In the genomic region with DNA sequence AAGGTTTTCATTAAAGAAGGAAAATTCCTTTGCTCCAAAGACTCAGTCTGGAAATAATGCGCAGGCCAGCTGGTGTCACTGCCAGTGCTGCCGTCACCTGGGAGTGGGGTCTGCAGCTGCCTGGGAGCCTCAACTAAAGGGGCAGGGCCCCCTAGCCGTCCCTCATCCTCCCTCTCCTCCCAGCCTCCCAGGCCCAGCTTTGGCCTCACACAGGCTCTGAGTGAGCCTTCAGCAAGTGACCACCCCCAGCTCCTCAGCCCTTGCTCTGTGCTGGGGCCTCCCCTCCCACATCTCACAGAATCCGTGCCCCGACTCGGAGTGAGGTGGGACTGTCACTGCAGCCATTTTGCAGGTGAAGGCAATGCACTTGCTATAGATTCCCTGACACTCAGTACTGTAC, we compare ENCODE assay signal across 24 cellular contexts. TPM values are rescaled to one million over a fixed set of nuclear protein-coding genes. Genes with fewer than 3 reads are reported as not detected.
DNase-seq lines count a peak whose midpoint lies in the region; ATAC-seq, FAIRE-seq and TF ChIP-seq lines count a peak whose summit lies in the region.
"Had no signal": no experiment of that assay in that cellular context is flagged by ENCODE, and none has a peak within 500 bp of the region (broad histone marks: within the 10 kb centered on the region; RNA-seq: fewer than 3 reads in every experiment).

No MANE protein-coding gene starts in this region.

- DNase-seq in Right ventricle myocardium inferior (ENCODE audit: missing footprints), result peak; percentile 13
- DNase-seq in heart right ventricle, result no peak
- DNase-seq in left ventricle myocardium superior, result peak; percentile 21
- no peak for DNase-seq in right atrium auricular region (ENCODE audit: low spot score)
- peak; percentile 52 for DNase-seq in kidney
- peak; percentile 37 for DNase-seq in osteoblast (ENCODE audit: insufficient read length, low spot score, missing footprints)
- DNase-seq in GM03348 (ENCODE audit: low spot score), result no peak
- DNase-seq: AML-193; Caco-2; Calu3; CD4-positive, alpha-beta T cell; CD8-positive, alpha-beta T cell; DMS79 treated with DMSO at 0.1 percent for 48 hours; GF-D8 had no signal

- TF ChIP-seq CTCF in heart right ventricle (IDR thresholded peaks at IDR 0.05) (no peak), right atrium auricular region (IDR thresholded peaks at IDR 0.05) (no peak), kidney (IDR thresholded peaks at IDR 0.05; ENCODE audit: borderline replicate concordance, extremely low read depth, insufficient read depth) (no peak), osteoblast (IDR thresholded peaks at IDR 0.05; ENCODE audit: extremely low read depth, low read depth, low read length) (no peak)

- no peaks in the 10 kb centered on the region for H3K79me2 ChIP-seq in osteoblast (ENCODE audit: insufficient read depth, low read length)

- H3K4me3 ChIP-seq in heart right ventricle (no peak overlapping the region), right atrium auricular region (no peak overlapping the region), kidney (ENCODE audit: low read length in 2 of 2) (no peak overlapping the region), osteoblast (ENCODE audit: insufficient read depth, low read length) (no peak overlapping the region)
- H3K4me3 ChIP-seq: A549; BLaER1 treated with 17β-estradiol and CSF1 and Interleukin-3, amounts not matched to agents 10 nM and 100 nM; GM12878 had no signal

- H3K4me2 ChIP-seq in osteoblast (ENCODE audit: insufficient read depth, low read length), result no peak overlapping the region
- H3K4me2 ChIP-seq: A549; BLaER1 treated with 17β-estradiol and CSF1 and Interleukin-3, amounts not matched to agents 10 nM and 100 nM had no signal

- intact Hi-C loops in Right ventricle myocardium inferior (cut with DNase I) (no loop called here), heart right ventricle (cut with DNase I) (no loop called here), left ventricle myocardium superior (cut with micrococcal nuclease) (no loop called here), kidney (cut with DNase I) (no loop called here)

- FAIRE-seq in kidney (lab: Jason Lieb, UNC), result no peak
- FAIRE-seq: A549, D721Med, G401.6, GM12878, GM12892, GM18507 had no signal

- ATAC-seq in Right ventricle myocardium inferior (no peak), heart right ventricle (no peak), left ventricle myocardium superior (no peak), HG03565 (IDR thresholded peaks at IDR 0.05; ENCODE audit: unreplicated experiment) (no peak)
- ATAC-seq: A549; CD8-positive, alpha-beta T cell; GM12878 had no signal

- H3K27me3 ChIP-seq in heart right ventricle, result peaks cover 0 to 9% (median 0%) of the 10 kb centered on the region in 7 donors
- H3K27me3 ChIP-seq in right atrium auricular region, result no peaks in the 10 kb centered on the region
- H3K27me3 ChIP-seq in osteoblast (ENCODE audit: insufficient read depth, low read length), result peaks cover 2% of the 10 kb centered on the region
- H3K27me3 ChIP-seq: BLaER1 treated with 17β-estradiol and CSF1 and Interleukin-3, amounts not matched to agents 10 nM and 100 nM had no signal

- no peak overlapping the region for H3K9ac ChIP-seq in kidney (ENCODE audit: low read length in 2 of 2)
- H3K9ac ChIP-seq: BLaER1 treated with 17β-estradiol and CSF1 and Interleukin-3, amounts not matched to agents 10 nM and 100 nM had no signal

- H3K36me3 ChIP-seq in heart right ventricle, result no peaks in the 10 kb centered on the region
- no peaks in the 10 kb centered on the region for H3K36me3 ChIP-seq in right atrium auricular region
- H3K36me3 ChIP-seq in kidney (ENCODE audit: control insufficient read depth in 1 of 2, insufficient read depth in 2 of 2, low read length in 2 of 2), result no peaks in the 10 kb centered on the region
- no peaks in the 10 kb centered on the region for H3K36me3 ChIP-seq in osteoblast (ENCODE audit: insufficient read depth, low read length)
- H3K36me3 ChIP-seq: BLaER1 treated with 17β-estradiol and CSF1 and Interleukin-3, amounts not matched to agents 10 nM and 100 nM had no signal

- no peaks in the 10 kb centered on the region for H3K9me3 ChIP-seq in heart right ventricle
- no peaks in the 10 kb centered on the region for H3K9me3 ChIP-seq in right atrium auricular region
- H3K9me3 ChIP-seq in kidney (ENCODE audit: control insufficient read depth in 1 of 2, low read length in 2 of 2), result no peaks in the 10 kb centered on the region
- no peaks in the 10 kb centered on the region for H3K9me3 ChIP-seq in osteoblast (ENCODE audit: low read depth, low read length)
- H3K9me3 ChIP-seq: A549; BLaER1 treated with 17β-estradiol and CSF1 and Interleukin-3, amounts not matched to agents 10 nM and 100 nM; Caco-2 had no signal

- H4K20me1 ChIP-seq in osteoblast (ENCODE audit: insufficient read depth, low read length), result no peaks in the 10 kb centered on the region

- H3K4me1 ChIP-seq in heart right ventricle, result peaks cover 0 to 4% (median 0%) of the 10 kb centered on the region in 9 donors
- H3K4me1 ChIP-seq in right atrium auricular region, result no peaks in the 10 kb centered on the region
- no peaks in the 10 kb centered on the region for H3K4me1 ChIP-seq in kidney (ENCODE audit: control insufficient read depth in 1 of 2, insufficient read depth in 1 of 2, low read depth in 1 of 2, low read length in 2 of 2)
- H3K4me1 ChIP-seq in osteoblast (ENCODE audit: insufficient read depth, low read length), result no peaks in the 10 kb centered on the region
- H3K4me1 ChIP-seq: A549, Caco-2 had no signal

- H3K27ac ChIP-seq in heart right ventricle, result no peak overlapping the region
- H3K27ac ChIP-seq in right atrium auricular region, result no peak overlapping the region
- H3K27ac ChIP-seq in kidney (ENCODE audit: low read depth in 2 of 2, low read length in 2 of 2), result no peak overlapping the region
- H3K27ac ChIP-seq in osteoblast (ENCODE audit: low read depth, low read length), result no peak overlapping the region
- H3K27ac ChIP-seq: 22Rv1; A549; BLaER1 treated with 17β-estradiol and CSF1 and Interleukin-3, amounts not matched to agents 10 nM and 100 nM; C4-2B had no signal

- WGBS in heart right ventricle, 2 donors, result 86 to 96% methylated on average over 6 of the region's 6 CpGs

- no peak overlapping the region for H2AFZ ChIP-seq in osteoblast (ENCODE audit: low read length)

RNA-seq across cellular contexts. Expression of gene RET, which starts 11.1 kb away (rescaled TPM):
- total RNA-seq in Right ventricle myocardium inferior, result 7.7 TPM
- total RNA-seq in heart right ventricle, result 1 to 10 TPM in 8 of 10 donors, under 1 TPM in 2; 0.67 to 2.6 (median 1.2) TPM
- 1 to 10 TPM in 1 of 2 donors, under 1 TPM in 1; 0.38 to 2.3 TPM for polyA plus RNA-seq in heart right ventricle
- 8.4 TPM for total RNA-seq in left ventricle myocardium superior
- under 1 TPM; 0.12 to 0.44 TPM for total RNA-seq in right atrium auricular region
- 3.1 TPM for total RNA-seq in kidney
- 1.1 TPM for polyA plus RNA-seq in kidney (ENCODE audit: insufficient read depth, low read depth, low replicate concordance)
- total RNA-seq in osteoblast, result under 0.01 TPM in 2 replicates
- total RNA-seq: Caco-2; Calu3; CD4-positive, alpha-beta T cell; CD8-positive, alpha-beta T cell; GM12878 had no signal
- polyA plus RNA-seq: GM12878 had no signal

Comparison
In these comparisons a context has a peak if more than half of its experiments do, and no peak if none do; other contexts are left out.
1. DNase-seq: peak in Right ventricle myocardium inferior (single experiment), left ventricle myocardium superior (single experiment), kidney (single experiment) and osteoblast (single experiment); none in heart right ventricle (0 of 2), right atrium auricular region (single experiment) and GM03348 (single experiment).